ENCODE assay signal across 8 cellular contexts in the genomic region with DNA sequence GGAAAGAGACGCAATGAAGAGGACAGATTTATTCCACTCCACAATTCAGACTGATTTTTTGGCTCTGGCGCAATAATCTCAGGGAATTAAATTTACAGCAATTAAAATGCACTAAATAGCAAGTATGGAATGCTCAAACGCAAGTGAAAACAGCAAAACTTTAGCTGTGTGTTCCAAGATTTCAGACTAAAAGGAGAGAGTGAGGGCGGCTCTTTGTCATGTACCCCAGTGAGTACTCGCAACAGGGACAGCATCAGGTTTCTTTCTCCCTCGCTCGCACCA. TPM values are rescaled to one million over a fixed set of nuclear protein-coding genes. Genes with fewer than 3 reads are reported as not detected.
A peak's percentile ranks its signal among the peaks of the same experiment; 100 is the strongest.
DNase-seq lines count a peak whose midpoint lies in the region; ATAC-seq and TF ChIP-seq lines count a peak whose summit lies in the region.

No MANE protein-coding gene starts in this region.

- H3K4me3 ChIP-seq in GM08714 (ENCODE audit: low read length) (peak overlapping the region; percentile 90), fibroblast of pulmonary artery (replicated peaks; ENCODE audit: low read depth, low read length) (peak overlapping the region; percentile 87), psoas muscle (peak overlapping the region; percentile 96)

- CTCF ChIA-PET in RWPE1 (lab: Yijun Ruan, JAX): interaction anchor here (1.0 kb wide), 1 partner anchor 10 kb away, joined by 3 read pairs; no protein-coding TSS in a partner anchor

- peak overlapping the region; percentile 100 for H3K27ac ChIP-seq in RWPE1
- H3K27ac ChIP-seq in psoas muscle: peak overlapping the region; percentile 98

- no peaks in the 10 kb centered on the region for H3K27me3 ChIP-seq in psoas muscle (ENCODE audit: insufficient read depth in 3 of 3, low read length in 2 of 3)

- WGBS in psoas muscle, 3 donors: 0 to 1% (median 0%) methylated on average over 7 of the region's 7 CpGs

- ATAC-seq in psoas muscle: peak in 2 of 4 donors; percentile 59 to 71
- ATAC-seq in HG03521 (IDR thresholded peaks at IDR 0.05; ENCODE audit: unreplicated experiment): no peak
- no peak for ATAC-seq in GM19452 (IDR thresholded peaks at IDR 0.05; ENCODE audit: unreplicated experiment)

- no peaks in the 10 kb centered on the region for H3K36me3 ChIP-seq in psoas muscle (ENCODE audit: insufficient read depth in 1 of 2, low read depth in 1 of 2)

- no peaks in the 10 kb centered on the region for H3K9me3 ChIP-seq in psoas muscle

- no peak for TF ChIP-seq CTCF in RWPE1 (conservative IDR thresholded peaks at IDR 0.05; ENCODE audit: low read depth)
- TF ChIP-seq CTCF in fibroblast of pulmonary artery (IDR thresholded peaks at IDR 0.05; ENCODE audit: low read length, missing control alignments): no peak
- no peak for TF ChIP-seq CTCF in psoas muscle (IDR thresholded peaks at IDR 0.05)

- H3K4me1 ChIP-seq in psoas muscle: peaks cover 30% of the 10 kb centered on the region

- intact Hi-C loops in psoas muscle (cut with DNase I): loop anchor here (2.0 to 5.0 kb wide), 5 partner anchors 56 to 108 kb away; no protein-coding TSS in a partner anchor

- POLR2A ChIA-PET in RWPE1 (lab: Yijun Ruan, JAX; ENCODE audit: low non-redundant PET): interaction anchor here (0.7 kb wide), 1 partner anchor 173 kb away, joined by 3 read pairs; no protein-coding TSS in a partner anchor

- DNase-seq in RWPE1 (ENCODE audit: low spot score): no peak
- DNase-seq in fibroblast of pulmonary artery (ENCODE audit: low read depth): no peak
- DNase-seq in psoas muscle: no peak
- DNase-seq in NCI-H1092 (lab: John Stamatoyannopoulos, UW): no peak
- DNase-seq in DMS 273 treated with DMSO at 0.1 percent for 48 hours (lab: John Stamatoyannopoulos, UW): no peak

RNA-seq across cellular contexts. Expression of a gene that starts 1.2 kb away (rescaled TPM):
- 10 to 100 TPM; 59.9 to 80.1 (median 62.4) TPM for total RNA-seq in psoas muscle
- 10 to 100 TPM; 12.1 to 84.4 (median 25.8) TPM for polyA plus RNA-seq in psoas muscle
